8 cellular contexts compared by ENCODE assay signal in the genomic region with DNA sequence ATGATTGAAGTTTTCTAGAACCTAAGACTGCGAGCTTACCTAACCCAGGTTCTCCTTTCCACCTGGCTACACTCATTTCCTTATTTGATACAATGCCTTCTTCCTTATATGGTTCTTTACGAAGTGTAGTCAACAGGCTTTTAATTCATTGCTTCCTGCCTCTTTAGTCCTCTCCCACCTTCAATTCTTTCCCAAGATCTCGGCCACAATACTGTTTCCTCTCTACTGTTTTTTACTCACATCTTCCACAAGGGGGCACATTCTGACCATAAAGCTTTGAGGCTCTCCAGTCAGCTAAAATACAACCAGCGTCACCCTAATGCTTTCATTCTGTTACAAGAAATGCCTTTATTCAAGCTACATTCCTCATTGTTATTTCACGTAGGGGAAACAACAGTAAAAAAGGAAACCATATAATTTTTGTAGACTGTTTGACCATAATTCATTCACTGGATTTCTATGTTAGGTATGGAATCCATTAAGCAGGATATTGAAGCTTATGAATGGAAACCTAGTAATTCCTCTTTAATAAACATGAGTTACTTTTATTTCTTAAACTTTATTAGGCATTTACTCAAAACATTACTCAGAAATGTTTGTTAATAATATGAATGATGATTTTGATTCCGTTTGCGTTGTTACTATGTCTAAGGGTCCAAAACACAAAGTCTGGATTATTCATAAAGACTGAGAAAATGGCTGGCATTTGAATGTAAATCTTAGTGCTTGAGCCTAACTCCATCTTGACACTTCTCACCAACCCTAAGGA. TPM values are rescaled to one million over a fixed set of nuclear protein-coding genes. Genes with fewer than 3 reads are reported as not detected.
A peak's percentile ranks its signal among the peaks of the same experiment; 100 is the strongest.
DNase-seq lines count a peak whose midpoint lies in the region; ATAC-seq, FAIRE-seq and TF ChIP-seq lines count a peak whose summit lies in the region.

No MANE protein-coding gene starts in this region.

- no peaks in the 10 kb centered on the region for H3K36me3 ChIP-seq in RWPE2 (ENCODE audit: low read depth)

- peaks cover 3% of the 10 kb centered on the region for H3K4me1 ChIP-seq in RWPE2 (ENCODE audit: insufficient read depth, poor library complexity, severe bottlenecking)

- ATAC-seq in GM18499 (IDR thresholded peaks at IDR 0.05; ENCODE audit: insufficient read depth, unreplicated experiment), result peak; percentile 80
- ATAC-seq in HG02798 (IDR thresholded peaks at IDR 0.05; ENCODE audit: poor library complexity, unreplicated experiment), result peak; percentile 87
- peak; percentile 83 for ATAC-seq in RWPE2 (ENCODE audit: low read depth)

- peak; percentile 74 for FAIRE-seq in endometrium (lab: Jason Lieb, UNC)

- H3K27me3 Mint-ChIP-seq in mesothelial cell of epicardium (ENCODE audit: low read depth), result peaks cover 2% of the 10 kb centered on the region

- H3K9me3 Mint-ChIP-seq in mesothelial cell of epicardium, result peaks cover 14% of the 10 kb centered on the region

- no peaks in the 10 kb centered on the region for H3K4me1 Mint-ChIP-seq in mesothelial cell of epicardium

- peak overlapping the region; percentile 86 for H3K27ac ChIP-seq in AG04450 (ENCODE audit: low read depth, low read length)
- no peak overlapping the region for H3K27ac ChIP-seq in RWPE2 (ENCODE audit: poor library complexity, severe bottlenecking)

- peak; percentile 71 for DNase-seq in AG04450 (ENCODE audit: low read depth, low spot score)
- DNase-seq in MV-4-11 (lab: John Stamatoyannopoulos, UW), result peak; percentile 66
- no peak for DNase-seq in RWPE2 (ENCODE audit: low spot score)
- no peak for DNase-seq in mesothelial cell of epicardium (ENCODE audit: low spot score in 2 of 2, unreplicated experiment in 2 of 2)
- no peak for DNase-seq in stimulated activated CD4-positive, alpha-beta T cell treated with anti-CD3 and anti-CD28 coated beads, Interleukin-4, amount 100 ng/mL, for 24 hours

- peak; percentile 85 for TF ChIP-seq CTCF in AG04450 (IDR thresholded peaks at IDR 0.05; ENCODE audit: low read depth, low read length)
- peak; percentile 91 for TF ChIP-seq CTCF in RWPE2 (IDR thresholded peaks at IDR 0.05; ENCODE audit: poor library complexity, severe bottlenecking)
- TF ChIP-seq CTCF in mesothelial cell of epicardium (IDR thresholded peaks at IDR 0.05; ENCODE audit: unreplicated experiment), result peak; percentile 77

- no peaks in the 10 kb centered on the region for H3K27me3 ChIP-seq in AG04450 (ENCODE audit: control insufficient read depth, insufficient read depth, low read length)
- H3K27me3 ChIP-seq in RWPE2 (ENCODE audit: insufficient read depth, poor library complexity, severe bottlenecking), result no peaks in the 10 kb centered on the region

- CTCF ChIA-PET in AG04450 (lab: Charles Lee), result interaction anchor here (0.5 to 8.9 kb wide), 67 partner anchors 10 to 1540 kb away, joined by 3 to 241 read pairs (median 4); partner anchors contain the start of genes CCNL1, RSRC1 and VEPH1

- no peaks in the 10 kb centered on the region for H3K36me3 Mint-ChIP-seq in mesothelial cell of epicardium

- POLR2A ChIA-PET in AG04450 (lab: Yijun Ruan, JAX), result interaction anchor here (0.6 to 1.5 kb wide), 6 partner anchors 10 to 291 kb away, joined by 3 to 6 read pairs (median 4); no protein-coding TSS in a partner anchor

- no peak overlapping the region for H3K27ac Mint-ChIP-seq in mesothelial cell of epicardium

- H3K9me3 ChIP-seq in AG04450 (ENCODE audit: control insufficient read depth, insufficient read depth, low read length) (no peaks in the 10 kb centered on the region), RWPE2 (ENCODE audit: severe bottlenecking) (no peaks in the 10 kb centered on the region)

- H3K4me3 ChIP-seq in AG04450 (ENCODE audit: low read depth, low read length) (peak overlapping the region; percentile 52), RWPE2 (ENCODE audit: severe bottlenecking) (no peak overlapping the region)

- H3K4me3 Mint-ChIP-seq in mesothelial cell of epicardium, result no peak overlapping the region

RNA-seq across cellular contexts. Expression of gene VEPH1, which starts 29.5 kb away (rescaled TPM):
- 27.3 and 36.4 TPM in 2 replicates for polyA plus RNA-seq in AG04450 (2011; rRNA removed)
- 28.2 and 39.8 TPM in 2 replicates for polyA minus RNA-seq in AG04450 (2011; rRNA and poly(A)+ RNA removed)
- 7.2 to 10.2 TPM (median 7.9 TPM) in 3 replicates for total RNA-seq in mesothelial cell of epicardium

Comparison
In these comparisons a context has a peak if more than half of its experiments do, and no peak if none do; other contexts are left out.
1. DNase-seq: peak in AG04450 (single experiment) and MV-4-11 (single experiment); none in RWPE2 (single experiment), mesothelial cell of epicardium (0 of 2) and stimulated activated CD4-positive, alpha-beta T cell treated with anti-CD3 and anti-CD28 coated beads, Interleukin-4, amount 100 ng/mL, for 24 hours (single experiment).
2. Peak in every context shown above with its lines, with median percentiles within 50 percentile points of each other: CTCF ChIP-seq and ATAC-seq.